Comparison of ENCODE assay signal across 14 cellular contexts in genomic region chr10:104639595-104640338, GRCh38. TPM values are rescaled to one million over a fixed set of nuclear protein-coding genes. Genes with fewer than 3 reads are reported as not detected.
DNase-seq lines count a peak whose midpoint lies in the region; ATAC-seq and TF ChIP-seq lines count a peak whose summit lies in the region.
"Had no signal": no experiment of that assay in that cellular context is flagged by ENCODE, and none has a peak within 500 bp of the region (broad histone marks: within the 10 kb centered on the region; RNA-seq: fewer than 3 reads in every experiment).

No MANE protein-coding gene starts in this region.

- H3K27me3 Mint-ChIP-seq in activated CD4-positive, alpha-beta T cell treated with anti-CD3 and anti-CD28 coated beads, Interleukin-2, amount 10 ng/mL, durations not matched to agents 7 days and 5 days, result peaks cover 70% of the 10 kb centered on the region

- H3K36me3 ChIP-seq in iPS DF 6.9 (ENCODE audit: control insufficient read depth, insufficient read depth, low read length), result no peaks in the 10 kb centered on the region
- H3K36me3 ChIP-seq: gastrocnemius medialis had no signal

- POLR2A ChIA-PET in activated CD4-positive, alpha-beta T cell treated with anti-CD3 and anti-CD28 coated beads, Interleukin-2, amount 10 ng/mL, durations not matched to agents 7 days and 5 days (lab: Charles Lee), result no interaction called here

- no peaks in the 10 kb centered on the region for H3K9me3 ChIP-seq in iPS DF 6.9 (ENCODE audit: control insufficient read depth, insufficient read depth, low read length)
- H3K9me3 ChIP-seq: gastrocnemius medialis had no signal

- peak; percentile 20; the same call in 1 of the 3 replicates for ATAC-seq in SK-N-SH treated with all-trans-retinoic acid at 6 μM for 48 hours
- ATAC-seq in HG03342 (IDR thresholded peaks at IDR 0.05; ENCODE audit: unreplicated experiment), result no peak
- ATAC-seq: activated CD4-positive, CD25-positive, alpha-beta regulatory T cell treated with anti-CD3 and anti-CD28 coated beads, Interleukin-2, amount 50 U/mL, for 24 hours; gastrocnemius medialis had no signal

- no peak overlapping the region for H3K27ac ChIP-seq in iPS DF 6.9 (ENCODE audit: low read length)
- H3K27ac ChIP-seq: 22Rv1, gastrocnemius medialis had no signal

- no peaks in the 10 kb centered on the region for H3K9me3 Mint-ChIP-seq in activated CD4-positive, alpha-beta T cell treated with anti-CD3 and anti-CD28 coated beads, Interleukin-2, amount 10 ng/mL, durations not matched to agents 7 days and 5 days
- H3K9me3 Mint-ChIP-seq: stimulated activated naive CD8-positive, alpha-beta T cell treated with anti-CD3 and anti-CD28 coated beads, Interleukin-15, Interleukin-2, amounts not matched to agents 100 ng/mL and 50 ng/mL, for 24 hours had no signal

- no peaks in the 10 kb centered on the region for H3K4me1 ChIP-seq in iPS DF 6.9 (ENCODE audit: control insufficient read depth, insufficient read depth, low read length)

- H3K4me1 Mint-ChIP-seq in activated CD4-positive, alpha-beta T cell treated with anti-CD3 and anti-CD28 coated beads, Interleukin-2, amount 10 ng/mL, durations not matched to agents 7 days and 5 days, result peaks cover 2% of the 10 kb centered on the region

- H3K4me3 ChIP-seq in iPS DF 6.9 (ENCODE audit: low read length), result peak overlapping the region; percentile 42; the same call in 1 of the 2 replicates

- DNase-seq in DMS 273 (lab: John Stamatoyannopoulos, UW; ENCODE audit: unreplicated experiment) (peak; percentile 21), DMS 273 treated with DMSO at 0.1 percent for 48 hours (lab: John Stamatoyannopoulos, UW) (no peak), iPS DF 6.9 (ENCODE audit: low read depth, low spot score) (no peak), renal cortical epithelial cell (ENCODE audit: low read depth) (peak; percentile 36), AML-193 (lab: John Stamatoyannopoulos, UW) (no peak)
- no peak for DNase-seq in activated CD4-positive, alpha-beta T cell treated with anti-CD3 and anti-CD28 coated beads, Interleukin-2, amount 10 ng/mL, durations not matched to agents 7 days and 5 days
- DNase-seq: activated naive CD4-positive, alpha-beta T cell treated with Interleukin-2 at 50 U/mL for 16 hours; gastrocnemius medialis; NCI-H526 had no signal

- H3K4me3 Mint-ChIP-seq in activated CD4-positive, alpha-beta T cell treated with anti-CD3 and anti-CD28 coated beads, Interleukin-2, amount 10 ng/mL, durations not matched to agents 7 days and 5 days, result no peak overlapping the region
- H3K4me3 Mint-ChIP-seq: stimulated activated naive CD8-positive, alpha-beta T cell treated with anti-CD3 and anti-CD28 coated beads, Interleukin-15, Interleukin-2, amounts not matched to agents 100 ng/mL and 50 ng/mL, for 24 hours had no signal

- peaks cover 39% of the 10 kb centered on the region; the same call in 1 of the 2 replicates for H3K27me3 ChIP-seq in iPS DF 6.9 (ENCODE audit: control insufficient read depth, insufficient read depth, low read length)

- H3K27ac Mint-ChIP-seq in activated CD4-positive, alpha-beta T cell treated with anti-CD3 and anti-CD28 coated beads, Interleukin-2, amount 10 ng/mL, durations not matched to agents 7 days and 5 days, result no peak overlapping the region
- H3K27ac Mint-ChIP-seq: stimulated activated naive CD8-positive, alpha-beta T cell treated with anti-CD3 and anti-CD28 coated beads, Interleukin-15, Interleukin-2, amounts not matched to agents 100 ng/mL and 50 ng/mL, for 24 hours had no signal

- no CpG with 5 or more reads among the region's 40 CpGs for WGBS in iPS DF 6.9 (ENCODE audit: insufficient coverage, insufficient read length)

- H3K36me3 Mint-ChIP-seq in activated CD4-positive, alpha-beta T cell treated with anti-CD3 and anti-CD28 coated beads, Interleukin-2, amount 10 ng/mL, durations not matched to agents 7 days and 5 days (ENCODE audit: low read depth), result no peaks in the 10 kb centered on the region

- CTCF ChIA-PET in activated CD4-positive, alpha-beta T cell treated with anti-CD3 and anti-CD28 coated beads, Interleukin-2, amount 10 ng/mL, durations not matched to agents 7 days and 5 days (lab: Charles Lee), result no interaction called here

TF ChIP-seq in SK-N-SH treated with all-trans-retinoic acid at 6 μM for 48 hours, 23 proteins besides CTCF, POLR2A, EP300 and RAD21:
- TF ChIP-seq PPARA (CRISPR knock-in tag; IDR thresholded peaks at IDR 0.05; ENCODE audit: borderline replicate concordance) (no peak), PATZ1 (CRISPR knock-in tag; IDR thresholded peaks at IDR 0.05; ENCODE audit: borderline replicate concordance) (no peak), ZC3H10 (CRISPR knock-in tag; IDR thresholded peaks at IDR 0.05) (no peak), RARB (CRISPR knock-in tag; IDR thresholded peaks at IDR 0.05) (no peak), ARNTL (CRISPR knock-in tag; IDR thresholded peaks at IDR 0.05; ENCODE audit: borderline replicate concordance, low read depth) (no peak), ZNF70 (CRISPR knock-in tag; IDR thresholded peaks at IDR 0.05) (no peak), OSR1 (CRISPR knock-in tag; IDR thresholded peaks at IDR 0.05) (no peak), CSDC2 (CRISPR knock-in tag; IDR thresholded peaks at IDR 0.05) (no peak), TOX (CRISPR knock-in tag; IDR thresholded peaks at IDR 0.05; ENCODE audit: borderline replicate concordance) (no peak), BACH2 (CRISPR knock-in tag; IDR thresholded peaks at IDR 0.05; ENCODE audit: borderline replicate concordance) (no peak), ZNF565 (CRISPR knock-in tag; conservative IDR thresholded peaks at IDR 0.05; ENCODE audit: low read depth) (no peak), SNAI2 (CRISPR knock-in tag; IDR thresholded peaks at IDR 0.05) (no peak), ZNF8 (CRISPR knock-in tag; IDR thresholded peaks at IDR 0.05) (no peak), ZFP3 (CRISPR knock-in tag; IDR thresholded peaks at IDR 0.05) (no peak), TCF4 (CRISPR knock-in tag; IDR thresholded peaks at IDR 0.05; ENCODE audit: borderline replicate concordance) (no peak), ISL1 (CRISPR knock-in tag; IDR thresholded peaks at IDR 0.05) (no peak), ZFP30 (CRISPR knock-in tag; IDR thresholded peaks at IDR 0.05) (no peak)
- TF ChIP-seq, protein P1, sequence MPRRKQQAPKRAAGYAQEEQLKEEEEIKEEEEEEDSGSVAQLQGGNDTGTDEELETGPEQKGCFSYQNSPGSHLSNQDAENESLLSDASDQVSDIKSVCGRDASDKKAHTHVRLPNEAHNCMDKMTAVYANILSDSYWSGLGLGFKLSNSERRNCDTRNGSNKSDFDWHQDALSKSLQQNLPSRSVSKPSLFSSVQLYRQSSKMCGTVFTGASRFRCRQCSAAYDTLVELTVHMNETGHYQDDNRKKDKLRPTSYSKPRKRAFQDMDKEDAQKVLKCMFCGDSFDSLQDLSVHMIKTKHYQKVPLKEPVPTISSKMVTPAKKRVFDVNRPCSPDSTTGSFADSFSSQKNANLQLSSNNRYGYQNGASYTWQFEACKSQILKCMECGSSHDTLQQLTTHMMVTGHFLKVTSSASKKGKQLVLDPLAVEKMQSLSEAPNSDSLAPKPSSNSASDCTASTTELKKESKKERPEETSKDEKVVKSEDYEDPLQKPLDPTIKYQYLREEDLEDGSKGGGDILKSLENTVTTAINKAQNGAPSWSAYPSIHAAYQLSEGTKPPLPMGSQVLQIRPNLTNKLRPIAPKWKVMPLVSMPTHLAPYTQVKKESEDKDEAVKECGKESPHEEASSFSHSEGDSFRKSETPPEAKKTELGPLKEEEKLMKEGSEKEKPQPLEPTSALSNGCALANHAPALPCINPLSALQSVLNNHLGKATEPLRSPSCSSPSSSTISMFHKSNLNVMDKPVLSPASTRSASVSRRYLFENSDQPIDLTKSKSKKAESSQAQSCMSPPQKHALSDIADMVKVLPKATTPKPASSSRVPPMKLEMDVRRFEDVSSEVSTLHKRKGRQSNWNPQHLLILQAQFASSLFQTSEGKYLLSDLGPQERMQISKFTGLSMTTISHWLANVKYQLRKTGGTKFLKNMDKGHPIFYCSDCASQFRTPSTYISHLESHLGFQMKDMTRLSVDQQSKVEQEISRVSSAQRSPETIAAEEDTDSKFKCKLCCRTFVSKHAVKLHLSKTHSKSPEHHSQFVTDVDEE (CRISPR knock-in tag; IDR thresholded peaks at IDR 0.05), result no peak

RNA-seq across cellular contexts. Expression of gene SORCS3, which starts 1.3 kb away (rescaled TPM):
- total RNA-seq in renal cortical epithelial cell, result 0.70 and 1.4 TPM in 2 replicates
- under 1 TPM in 1 of 2 experiments, not detected in 1; 0.17 TPM for total RNA-seq in activated CD4-positive, alpha-beta T cell treated with anti-CD3 and anti-CD28 coated beads, Interleukin-2, amount 10 ng/mL, durations not matched to agents 7 days and 5 days
- total RNA-seq: gastrocnemius medialis had no signal

Comparison
In these comparisons a context has a peak if more than half of its experiments do, and no peak if none do; other contexts are left out.
1. DNase-seq: peak in DMS 273 (single experiment) and renal cortical epithelial cell (single experiment); none in DMS 273 treated with DMSO at 0.1 percent for 48 hours (single experiment), iPS DF 6.9 (single experiment), AML-193 (0 of 2) and activated CD4-positive, alpha-beta T cell treated with anti-CD3 and anti-CD28 coated beads, Interleukin-2, amount 10 ng/mL, durations not matched to agents 7 days and 5 days (single experiment).